In genomic region chr14:104813286-104813685, GRCh38 we compare ENCODE assay signal across 18 cellular contexts. TPM values are rescaled to one million over a fixed set of nuclear protein-coding genes. Genes with fewer than 3 reads are reported as not detected.
DNase-seq lines count a peak whose midpoint lies in the region; ATAC-seq, FAIRE-seq and TF ChIP-seq lines count a peak whose summit lies in the region.
"Had no signal": no experiment of that assay in that cellular context is flagged by ENCODE, and none has a peak within 500 bp of the region (broad histone marks: within the 10 kb centered on the region; RNA-seq: fewer than 3 reads in every experiment).

No MANE protein-coding gene starts in this region.

- no peak overlapping the region for H3K4me3 ChIP-seq in sigmoid colon
- no peak overlapping the region for H3K4me3 ChIP-seq in adrenal gland
- H3K4me3 ChIP-seq: A549; BLaER1 treated with 17β-estradiol and CSF1 and Interleukin-3, amounts not matched to agents 10 nM and 100 nM had no signal

- H3K27me3 ChIP-seq in sigmoid colon (no peaks in the 10 kb centered on the region), adrenal gland (no peaks in the 10 kb centered on the region)
- H3K27me3 ChIP-seq: BLaER1 treated with 17β-estradiol and CSF1 and Interleukin-3, amounts not matched to agents 10 nM and 100 nM had no signal

- TF ChIP-seq CTCF in sigmoid colon (IDR thresholded peaks at IDR 0.05) (no peak), adrenal gland (IDR thresholded peaks at IDR 0.05) (no peak)

- peaks cover 3% of the 10 kb centered on the region for H3K36me3 Mint-ChIP-seq in activated naive CD8-positive, alpha-beta T cell
- peaks cover 8% of the 10 kb centered on the region for H3K36me3 Mint-ChIP-seq in activated naive CD8-positive, alpha-beta T cell treated with anti-CD3 and anti-CD28 coated beads for 36 hours

- intact Hi-C loops in sigmoid colon (cut with DNase I) (no loop called here), adrenal gland (cut with DNase I) (no loop called here)

- H3K9me3 ChIP-seq in sigmoid colon (no peaks in the 10 kb centered on the region), adrenal gland (replicated peaks in 1 of 3) (no peaks in the 10 kb centered on the region)
- H3K9me3 ChIP-seq: A549 had no signal

- TF ChIP-seq EP300 in sigmoid colon (IDR thresholded peaks at IDR 0.05), result no peak

- no peak for DNase-seq in activated naive CD8-positive, alpha-beta T cell treated with anti-CD3 and anti-CD28 coated beads for 36 hours
- no peak for DNase-seq in GM12892 (ENCODE audit: insufficient read length)
- peak; percentile 1 for DNase-seq in iPS-NIHi11 (ENCODE audit: low spot score)
- peak; percentile 29 for DNase-seq in sigmoid colon
- DNase-seq in GM19238 (ENCODE audit: insufficient read length, low spot score), result no peak
- no peak for DNase-seq in adrenal gland
- DNase-seq: NCI-H1417 treated with DMSO at 0.1 percent for 48 hours, NCI-H1930, NCI-H345, NCI-H524 treated with DMSO at 0.1 percent for 48 hours had no signal

- ATAC-seq in HG02759 (IDR thresholded peaks at IDR 0.05; ENCODE audit: unreplicated experiment), result no peak
- ATAC-seq: A549 had no signal

- 88 to 90% methylated on average over 7 of the region's 7 CpGs for WGBS in sigmoid colon, 2 donors
- WGBS in adrenal gland, 4 donors, result 87 to 92% (median 90%) methylated on average over 7 of the region's 7 CpGs

- H3K9me3 Mint-ChIP-seq in activated naive CD8-positive, alpha-beta T cell (ENCODE audit: low read depth), result no peaks in the 10 kb centered on the region
- no peaks in the 10 kb centered on the region for H3K9me3 Mint-ChIP-seq in activated naive CD8-positive, alpha-beta T cell treated with anti-CD3 and anti-CD28 coated beads for 36 hours

- peaks cover 19% of the 10 kb centered on the region for H3K4me1 Mint-ChIP-seq in activated naive CD8-positive, alpha-beta T cell (ENCODE audit: low read depth)
- H3K4me1 Mint-ChIP-seq in activated naive CD8-positive, alpha-beta T cell treated with anti-CD3 and anti-CD28 coated beads for 36 hours, result peaks cover 17% of the 10 kb centered on the region

- peak overlapping the region; percentile 69 for H3K27ac Mint-ChIP-seq in activated naive CD8-positive, alpha-beta T cell
- no peak overlapping the region for H3K27ac Mint-ChIP-seq in activated naive CD8-positive, alpha-beta T cell treated with anti-CD3 and anti-CD28 coated beads for 36 hours

- peak; percentile 33 for FAIRE-seq in GM12892 (lab: Jason Lieb, UNC)
- FAIRE-seq: A549, D721Med had no signal

- H3K36me3 ChIP-seq in sigmoid colon (no peaks in the 10 kb centered on the region), adrenal gland (replicated peaks in 1 of 2) (no peaks in the 10 kb centered on the region)

- H3K4me3 Mint-ChIP-seq in activated naive CD8-positive, alpha-beta T cell, result no peak overlapping the region
- H3K4me3 Mint-ChIP-seq in activated naive CD8-positive, alpha-beta T cell treated with anti-CD3 and anti-CD28 coated beads for 36 hours, result no peak overlapping the region

- TF ChIP-seq POLR2A in GM12892 (IDR thresholded peaks at IDR 0.05; ENCODE audit: low read depth, low read length) (no peak), sigmoid colon (IDR thresholded peaks at IDR 0.05) (no peak), adrenal gland (IDR thresholded peaks at IDR 0.05) (no peak)

- H3K4me1 ChIP-seq in sigmoid colon (peaks cover 0 to 34% (median 27%) of the 10 kb centered on the region in 4 donors), adrenal gland (replicated peaks in 1 of 2) (peaks cover 8 to 20% of the 10 kb centered on the region in 2 donors)

- no peaks in the 10 kb centered on the region for H3K27me3 Mint-ChIP-seq in activated naive CD8-positive, alpha-beta T cell
- no peaks in the 10 kb centered on the region for H3K27me3 Mint-ChIP-seq in activated naive CD8-positive, alpha-beta T cell treated with anti-CD3 and anti-CD28 coated beads for 36 hours

- H3K27ac ChIP-seq in sigmoid colon (no peak overlapping the region), adrenal gland (no peak overlapping the region)
- H3K27ac ChIP-seq: A549; BLaER1 treated with 17β-estradiol and CSF1 and Interleukin-3, amounts not matched to agents 10 nM and 100 nM; HL-60; KMS-11; RWPE1 had no signal

RNA-seq across cellular contexts. Expression of gene ZBTB42, which starts 12.4 kb away (rescaled TPM):
- total RNA-seq in activated naive CD8-positive, alpha-beta T cell treated with anti-CD3 and anti-CD28 coated beads for 36 hours, result 1 to 10 TPM; 1.1 to 1.4 TPM
- polyA plus RNA-seq in GM12892 (2012; ENCODE audit: missing spikeins), result 0.13 TPM
- 1 to 10 TPM; 1.5 to 5.3 (median 3.5) TPM for total RNA-seq in sigmoid colon
- polyA plus RNA-seq in sigmoid colon, result 1 to 10 TPM; 4.2 to 5.5 (median 4.6) TPM
- 10 to 100 TPM in 3 of 8 donors, 1 to 10 TPM in 5; 3.5 to 13.9 (median 9.4) TPM for total RNA-seq in adrenal gland
- 1 to 10 TPM; 1.2 to 2.3 (median 1.6) TPM for polyA plus RNA-seq in adrenal gland

RNA-seq across cellular contexts. Expression of gene AKT1, which starts 17.7 kb away (rescaled TPM):
- 100 to 1,000 TPM; 112 TPM for total RNA-seq in activated naive CD8-positive, alpha-beta T cell treated with anti-CD3 and anti-CD28 coated beads for 36 hours
- polyA plus RNA-seq in GM12892 (2012; ENCODE audit: missing spikeins), result 40.7 TPM
- 100 to 1,000 TPM; 109 to 180 (median 126) TPM for total RNA-seq in sigmoid colon
- 100 to 1,000 TPM in 2 of 3 donors, 10 to 100 TPM in 1; 86.2 to 116 (median 102) TPM for polyA plus RNA-seq in sigmoid colon
- 100 to 1,000 TPM; 155 to 300 (median 195) TPM for total RNA-seq in adrenal gland
- 100 to 1,000 TPM in 2 of 3 donors, 10 to 100 TPM in 1; 97.5 to 244 (median 230) TPM for polyA plus RNA-seq in adrenal gland

RNA-seq across cellular contexts. Expression of gene CEP170B, which starts 51.8 kb away (rescaled TPM):
- 1 to 10 TPM; 4.6 to 4.7 TPM for total RNA-seq in activated naive CD8-positive, alpha-beta T cell treated with anti-CD3 and anti-CD28 coated beads for 36 hours
- not detected for polyA plus RNA-seq in GM12892 (2012; ENCODE audit: missing spikeins)
- total RNA-seq in sigmoid colon (10 to 100 TPM in 2 of 4 donors, 1 to 10 TPM in 2; 5.4 to 16.1 (median 11.4) TPM), adrenal gland (10 to 100 TPM; 13.8 to 25.1 (median 19.0) TPM)
- polyA plus RNA-seq in sigmoid colon (10 to 100 TPM; 12.6 to 60.0 (median 22.4) TPM), adrenal gland (10 to 100 TPM in 2 of 3 donors, 1 to 10 TPM in 1; 2.8 to 29.4 (median 13.0) TPM)

Comparison
In these comparisons a context has a peak if more than half of its experiments do, and no peak if none do; other contexts are left out.
1. DNase-seq: peak in iPS-NIHi11 (single experiment) and sigmoid colon (single experiment); none in activated naive CD8-positive, alpha-beta T cell treated with anti-CD3 and anti-CD28 coated beads for 36 hours (single experiment), GM12892 (single experiment), GM19238 (single experiment) and adrenal gland (0 of 7).